In the genomic region with DNA sequence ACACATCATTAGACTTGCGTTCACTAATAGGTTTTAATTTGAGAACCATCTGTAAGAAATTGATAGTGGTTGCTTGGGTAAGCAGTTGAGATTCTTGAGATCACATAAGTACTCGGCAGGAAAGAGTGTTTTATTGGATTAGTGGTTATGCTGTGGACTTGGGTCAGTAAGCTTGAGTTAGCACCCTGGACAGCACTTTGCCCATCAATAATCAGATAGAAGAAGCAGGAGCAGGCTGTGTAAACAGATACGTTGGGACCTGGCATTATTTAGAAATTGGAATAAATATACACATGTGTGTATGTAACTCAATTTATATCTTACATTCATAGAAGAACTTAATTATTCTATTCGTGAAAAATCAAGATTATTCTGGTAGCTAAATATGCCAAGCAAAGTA, we compare ENCODE assay signal across 2 cellular contexts.
A peak's percentile ranks its signal among the peaks of the same experiment; 100 is the strongest.
TF ChIP-seq lines count a peak whose summit lies in the region.

No MANE protein-coding gene starts in this region.

TF ChIP-seq in SK-N-SH, 30 proteins besides CTCF, POLR2A, EP300 and RAD21:
- TF ChIP-seq, protein P1, sequence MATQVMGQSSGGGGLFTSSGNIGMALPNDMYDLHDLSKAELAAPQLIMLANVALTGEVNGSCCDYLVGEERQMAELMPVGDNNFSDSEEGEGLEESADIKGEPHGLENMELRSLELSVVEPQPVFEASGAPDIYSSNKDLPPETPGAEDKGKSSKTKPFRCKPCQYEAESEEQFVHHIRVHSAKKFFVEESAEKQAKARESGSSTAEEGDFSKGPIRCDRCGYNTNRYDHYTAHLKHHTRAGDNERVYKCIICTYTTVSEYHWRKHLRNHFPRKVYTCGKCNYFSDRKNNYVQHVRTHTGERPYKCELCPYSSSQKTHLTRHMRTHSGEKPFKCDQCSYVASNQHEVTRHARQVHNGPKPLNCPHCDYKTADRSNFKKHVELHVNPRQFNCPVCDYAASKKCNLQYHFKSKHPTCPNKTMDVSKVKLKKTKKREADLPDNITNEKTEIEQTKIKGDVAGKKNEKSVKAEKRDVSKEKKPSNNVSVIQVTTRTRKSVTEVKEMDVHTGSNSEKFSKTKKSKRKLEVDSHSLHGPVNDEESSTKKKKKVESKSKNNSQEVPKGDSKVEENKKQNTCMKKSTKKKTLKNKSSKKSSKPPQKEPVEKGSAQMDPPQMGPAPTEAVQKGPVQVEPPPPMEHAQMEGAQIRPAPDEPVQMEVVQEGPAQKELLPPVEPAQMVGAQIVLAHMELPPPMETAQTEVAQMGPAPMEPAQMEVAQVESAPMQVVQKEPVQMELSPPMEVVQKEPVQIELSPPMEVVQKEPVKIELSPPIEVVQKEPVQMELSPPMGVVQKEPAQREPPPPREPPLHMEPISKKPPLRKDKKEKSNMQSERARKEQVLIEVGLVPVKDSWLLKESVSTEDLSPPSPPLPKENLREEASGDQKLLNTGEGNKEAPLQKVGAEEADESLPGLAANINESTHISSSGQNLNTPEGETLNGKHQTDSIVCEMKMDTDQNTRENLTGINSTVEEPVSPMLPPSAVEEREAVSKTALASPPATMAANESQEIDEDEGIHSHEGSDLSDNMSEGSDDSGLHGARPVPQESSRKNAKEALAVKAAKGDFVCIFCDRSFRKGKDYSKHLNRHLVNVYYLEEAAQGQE (IDR thresholded peaks at IDR 0.05; ENCODE audit: low read depth, low read length) = peak; percentile 75
- TF ChIP-seq IRF3 (IDR thresholded peaks at IDR 0.05; ENCODE audit: low read depth, low read length) = no peak

TF ChIP-seq in SK-N-SH treated with all-trans-retinoic acid at 6 μM for 48 hours, 23 proteins besides CTCF, POLR2A, EP300 and RAD21 (continued from another document):
- TF ChIP-seq OSR1 (CRISPR knock-in tag; IDR thresholded peaks at IDR 0.05) (no peak), ZFP30 (CRISPR knock-in tag; IDR thresholded peaks at IDR 0.05) (no peak), RARB (CRISPR knock-in tag; IDR thresholded peaks at IDR 0.05) (no peak), CSRNP3 (CRISPR knock-in tag; IDR thresholded peaks at IDR 0.05) (no peak), SNAI2 (CRISPR knock-in tag; IDR thresholded peaks at IDR 0.05) (no peak)
